In the genomic region with DNA sequence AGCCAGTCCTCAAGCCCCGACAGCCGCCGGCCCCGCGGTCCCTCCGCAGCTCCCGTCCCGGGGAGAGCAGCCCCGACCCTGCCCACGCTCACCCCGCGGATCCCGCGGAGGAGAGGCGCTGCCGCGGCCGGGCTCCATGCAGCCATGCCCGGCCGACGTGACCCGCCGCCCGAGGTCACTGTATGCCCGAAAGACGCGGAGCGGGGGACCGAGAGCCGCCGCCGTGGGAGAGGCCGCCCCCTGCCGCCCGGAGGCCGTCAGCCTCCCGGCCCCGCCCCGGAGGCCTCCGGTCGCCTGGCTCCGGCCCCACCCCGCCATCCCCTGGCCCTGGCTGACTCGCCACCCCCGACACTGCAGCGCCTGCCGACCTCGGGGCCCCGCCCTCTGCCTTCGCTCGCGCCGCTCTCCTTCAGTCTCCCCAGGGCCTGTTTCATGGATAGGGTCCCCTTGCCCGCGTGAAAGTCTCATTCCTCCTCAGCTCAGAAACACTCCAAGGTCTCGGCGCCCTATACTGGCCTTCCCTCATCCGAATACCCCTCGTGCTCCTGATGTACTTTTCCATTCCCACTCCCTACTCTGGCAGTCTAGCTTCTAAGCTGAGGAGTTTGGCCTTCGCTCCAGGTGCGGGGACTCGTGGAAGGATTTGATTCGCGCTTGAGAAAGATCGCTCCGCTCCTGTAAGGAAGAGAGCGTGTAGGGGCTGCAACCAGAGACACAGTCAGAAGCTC, we compare ENCODE assay signal across 8 cellular contexts. TPM values are rescaled to one million over a fixed set of nuclear protein-coding genes. Genes with fewer than 3 reads are reported as not detected.
DNase-seq lines count a peak whose midpoint lies in the region; ATAC-seq, FAIRE-seq and TF ChIP-seq lines count a peak whose summit lies in the region.

TSS of gene BOLA3 (minus strand) at position 184 of the 728 bp plus-strand sequence. CDS start at position 146, 38 bp downstream.

- POLR2A ChIA-PET in AG04449 (lab: Yijun Ruan, JAX): interaction anchor here (0.9 kb wide), 1 partner anchor 31 kb away, joined by 4 read pairs; the partner anchor contains the start of gene MOB1A

- H2AFZ ChIP-seq in keratinocyte (ENCODE audit: control insufficient read depth, low read length): peak within 1 kb of the TSS; percentile 90

- no peaks in the 10 kb centered on the region for H3K9me3 ChIP-seq in keratinocyte (ENCODE audit: control insufficient read depth, low read depth, low read length)

- CTCF ChIA-PET in AG04449 (lab: Yijun Ruan, JAX): interaction anchor here (0.6 to 13.0 kb wide), 29 partner anchors 8 to 332 kb away, joined by 3 to 221 read pairs (median 3); partner anchors contain the start of genes MOB1A, MTHFD2 and STAMBP

- FAIRE-seq in keratinocyte (lab: Jason Lieb, UNC): no peak

- H3K4me2 ChIP-seq in keratinocyte (ENCODE audit: control insufficient read depth, extremely low read depth, insufficient read depth, low read depth, low read length): peak within 1 kb of the TSS; percentile 98

- ATAC-seq in HG03066 (IDR thresholded peaks at IDR 0.05; ENCODE audit: low read depth, unreplicated experiment): peak; percentile 88

- peak within 1 kb of the TSS; percentile 61 for H3K27ac ChIP-seq in caudate nucleus (ENCODE audit: low read depth, low read length)
- peak within 1 kb of the TSS; percentile 51 for H3K27ac ChIP-seq in keratinocyte (ENCODE audit: control insufficient read depth, insufficient read depth, low read length)

- no peaks in the 10 kb centered on the region for H4K20me1 ChIP-seq in keratinocyte (ENCODE audit: control insufficient read depth, extremely low read depth, insufficient read depth, low read length)

- H3K79me2 ChIP-seq in keratinocyte (ENCODE audit: control insufficient read depth, insufficient read depth, low read length): peaks cover 17% of the 10 kb centered on the region

- peaks cover 4 to 9% of the 10 kb centered on the region in 2 experiments for H3K36me3 ChIP-seq in keratinocyte (ENCODE audit: control insufficient read depth in 2 of 2, extremely low read depth in 1 of 2, insufficient read depth in 2 of 2, low read length in 2 of 2)

- H3K27me3 ChIP-seq in keratinocyte (ENCODE audit: control insufficient read depth, extremely low read depth, insufficient read depth, low read length): no peaks in the 10 kb centered on the region

- H3K4me1 ChIP-seq in keratinocyte (ENCODE audit: control insufficient read depth, extremely low read depth, insufficient read depth, low read length): peaks cover 19% of the 10 kb centered on the region

- H3K4me3 ChIP-seq in AG04449 (ENCODE audit: low read depth, low read length): peak within 1 kb of the TSS; percentile 74
- H3K4me3 ChIP-seq in WI38 (ENCODE audit: low read depth, low read length): peak within 1 kb of the TSS; percentile 79
- peak within 1 kb of the TSS; percentile 64 to 84 (median 77) for H3K4me3 ChIP-seq in keratinocyte (ENCODE audit: control insufficient read depth in 2 of 3, extremely low read depth in 1 of 3, insufficient read depth in 2 of 3, low read depth in 1 of 3, low read length in 3 of 3)

- no peaks in the 10 kb centered on the region for H3K9me1 ChIP-seq in keratinocyte (ENCODE audit: control insufficient read depth, extremely low read depth, insufficient read depth, low read length)

- H3K9ac ChIP-seq in keratinocyte (ENCODE audit: control insufficient read depth, extremely low read depth, insufficient read depth, low read length): peak within 1 kb of the TSS; percentile 80

- peak; percentile 63 for TF ChIP-seq CTCF in AG04449 (IDR thresholded peaks at IDR 0.05; ENCODE audit: insufficient read depth, low read length, missing control alignments)
- peak; percentile 38; the same call in 1 of the 2 replicates for TF ChIP-seq CTCF in WI38 (IDR thresholded peaks at IDR 0.05; ENCODE audit: low read depth, low read length)
- peak in 2 of 3 experiments; percentile 43 to 78 for TF ChIP-seq CTCF in keratinocyte (optimal IDR thresholded peaks at IDR 0.05 in 1 of 3, IDR thresholded peaks at IDR 0.05 in 1 of 3, conservative IDR thresholded peaks at IDR 0.05 in 1 of 3; ENCODE audit: extremely low read depth in 1 of 3, insufficient read depth in 2 of 3, low read length in 3 of 3)

- TF ChIP-seq POLR2A in GM18526 (IDR thresholded peaks at IDR 0.05; ENCODE audit: extremely low read depth, insufficient read length): peak; percentile 87

- DNase-seq in AG04449 (ENCODE audit: low read depth, low spot score): no peak
- peak; percentile 75 for DNase-seq in NCI-H2171 (lab: John Stamatoyannopoulos, UW)
- peak in 59 of 61 donors; percentile 25 to 90 (median 76) for DNase-seq in caudate nucleus (lab: John Stamatoyannopoulos, UW)
- no peak for DNase-seq in keratinocyte (ENCODE audit: low read depth, low spot score)
- peak; percentile 63 to 79 for DNase-seq in stimulated activated CD4-positive, alpha-beta T cell treated with anti-CD3 and anti-CD28 coated beads, Interleukin-15, amount 100 ng/mL, for 1 hour (ENCODE audit: low read depth in 1 of 2, low spot score in 1 of 2)

- dilution Hi-C loops in keratinocyte (cut with MboI; ENCODE audit: extremely low pct_ligation_motif_present, low sequenced_read_pairs): no loop called here

RNA-seq across cellular contexts. Expression of gene BOLA3, which starts in this region (rescaled TPM):
- polyA plus RNA-seq in keratinocyte: 66.0 to 116 TPM (median 80.6 TPM) in 3 replicates
- polyA plus RNA-seq in keratinocyte (2011; ENCODE audit: low read depth): 34.6 TPM
- 64.0 and 106 TPM in 2 replicates for polyA plus RNA-seq in keratinocyte (2011; cell fraction: cytosol; rRNA removed)
- polyA plus RNA-seq in keratinocyte (2011; cell fraction: nucleus; rRNA removed): 18.4 and 22.2 TPM in 2 replicates
- polyA plus RNA-seq in keratinocyte (2012; ENCODE audit: low replicate concordance): 42.4 and 107 TPM in 2 replicates
- 3.0 to 17.0 TPM (median 6.6 TPM) in 3 replicates for polyA minus RNA-seq in keratinocyte
- 40.5 TPM for polyA minus RNA-seq in keratinocyte (2011; cell fraction: cytosol; rRNA and poly(A)+ RNA removed)
- 2.3 and 6.6 TPM in 2 replicates for polyA minus RNA-seq in keratinocyte (2011; cell fraction: nucleus; rRNA and poly(A)+ RNA removed)

Comparison
In these comparisons a context has a peak if more than half of its experiments do, and no peak if none do; other contexts are left out.
1. DNase-seq: peak in NCI-H2171 (single experiment), caudate nucleus (59 of 61) and stimulated activated CD4-positive, alpha-beta T cell treated with anti-CD3 and anti-CD28 coated beads, Interleukin-15, amount 100 ng/mL, for 1 hour (2 of 2); none in AG04449 (single experiment) and keratinocyte (single experiment).
2. Peak in every context shown above with its lines, with median percentiles within 50 percentile points of each other: H3K4me3 ChIP-seq and CTCF ChIP-seq.